In the genomic region with DNA sequence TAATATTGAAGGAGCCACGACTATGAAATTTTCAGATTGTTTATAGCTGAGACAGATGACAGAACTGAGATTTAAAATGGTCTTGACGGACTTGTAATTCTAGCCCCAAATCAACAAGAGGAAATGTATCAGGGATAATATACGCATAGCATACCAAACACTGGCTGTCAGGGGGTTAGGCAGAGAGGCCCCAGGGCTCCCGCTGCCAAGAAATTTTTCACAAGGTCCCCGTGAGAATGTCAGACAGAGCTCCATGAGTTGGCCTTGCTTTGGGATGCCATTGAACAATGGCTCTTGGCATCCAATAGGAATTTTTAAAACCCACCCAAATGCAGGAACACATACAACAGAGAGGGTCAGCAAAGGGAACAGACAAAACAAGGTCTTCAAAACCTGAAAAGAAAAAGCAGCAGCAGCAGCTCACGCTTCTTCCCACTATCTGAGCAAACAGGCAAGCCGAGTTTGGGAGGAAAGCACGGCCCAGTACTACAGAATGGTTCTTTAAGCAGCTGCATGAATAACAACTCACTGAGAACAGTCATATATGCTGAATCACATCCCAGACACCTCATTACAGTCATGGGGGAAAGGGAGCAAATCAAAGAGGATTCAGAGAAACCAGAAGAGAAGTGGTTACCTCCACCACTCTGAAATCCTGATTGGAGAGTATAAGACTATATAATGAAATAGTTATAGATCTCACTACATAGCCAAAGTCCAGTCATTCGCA, we compare ENCODE assay signal across 24 cellular contexts.
DNase-seq lines count a peak whose midpoint lies in the region; ATAC-seq, FAIRE-seq and TF ChIP-seq lines count a peak whose summit lies in the region.
"Had no signal": no experiment of that assay in that cellular context is flagged by ENCODE, and none has a peak within 500 bp of the region (broad histone marks: within the 10 kb centered on the region; RNA-seq: fewer than 3 reads in every experiment).

No MANE protein-coding gene starts in this region.

- no peak overlapping the region for H2BK5ac ChIP-seq in neuronal stem cell (ENCODE audit: low read length)

- no peaks in the 10 kb centered on the region for H3K79me1 ChIP-seq in neuronal stem cell (ENCODE audit: low read depth, low read length)

- peaks cover 3% of the 10 kb centered on the region; the same call in 1 of the 2 replicates for H3K9me2 ChIP-seq in GM23248 (ENCODE audit: insufficient read depth)

- H3K79me2 ChIP-seq in GM23248 (ENCODE audit: insufficient read depth), result no peaks in the 10 kb centered on the region

- H4K8ac ChIP-seq in neuronal stem cell (ENCODE audit: low read depth, low read length), result no peak overlapping the region

- 87 to 92% methylated on average over 9 of the region's 9 CpGs for WGBS in GM23248 (ENCODE audit: low coverage in 1 of 2, low lambda C conversion rate in 2 of 2, missing lambda C conversion rate in 2 of 2), 2 experiments
- WGBS in neuronal stem cell (ENCODE audit: extremely low coverage in 2 of 2, insufficient read length in 2 of 2, insufficient replicate concordance in 1 of 2), 2 donors, result no CpG with 5 or more reads among the region's 9 CpGs

- peaks cover 6% of the 10 kb centered on the region for H3F3A ChIP-seq in GM23248 (ENCODE audit: insufficient read depth)

- H3K4me1 ChIP-seq in GM23248 (ENCODE audit: insufficient read depth) (peaks cover 10% of the 10 kb centered on the region), neuronal stem cell (ENCODE audit: control insufficient read depth in 2 of 2, insufficient read depth in 1 of 2, low read depth in 1 of 2, low read length in 2 of 2) (peaks cover 0 to 7% of the 10 kb centered on the region in 2 donors), kidney (ENCODE audit: control insufficient read depth in 1 of 2, insufficient read depth in 1 of 2, low read depth in 1 of 2, low read length in 2 of 2) (no peaks in the 10 kb centered on the region), HAP-1 (peaks cover 4% of the 10 kb centered on the region; the same call in 1 of the 2 replicates)
- H3K4me1 ChIP-seq: vagina had no signal

- DNase-seq in GM23248 (peak; percentile 60), amniotic epithelial cell (ENCODE audit: low read depth) (peak; percentile 67), fibroblast of the aortic adventitia (ENCODE audit: low read depth) (peak; percentile 11), neuronal stem cell (ENCODE audit: low spot score) (no peak), kidney (no peak), HAP-1 (ENCODE audit: low spot score in 2 of 2) (no peak)
- no peak for DNase-seq in activated CD4-positive, alpha-beta T cell treated with anti-CD3 and anti-CD28 coated beads, Interleukin-2, amount 10 ng/mL, durations not matched to agents 24 days and 14 days
- DNase-seq: ACHN; activated CD4-positive, alpha-beta memory T cell treated with anti-CD3 and anti-CD28 coated beads for 36 hours; activated effector memory CD4-positive, alpha-beta T cell treated with anti-CD3 and anti-CD28 coated beads, Interleukin-2, amount 50 U/mL, for 16 hours; Kasumi-1; left ventricle myocardium superior; NCI-H1105 treated with DMSO at 0.1 percent for 48 hours; NCI-H2081; NCI-H446; SJCRH30; stimulated activated CD4-positive, alpha-beta T cell treated with anti-CD3 and anti-CD28 coated beads, Interleukin-15, amount 100 ng/mL, for 24 hours had no signal

- TF ChIP-seq CTCF in fibroblast of the aortic adventitia (IDR thresholded peaks at IDR 0.05; ENCODE audit: insufficient read depth, low read length) (no peak), kidney (IDR thresholded peaks at IDR 0.05; ENCODE audit: borderline replicate concordance, extremely low read depth, insufficient read depth) (no peak)

- no peak overlapping the region for H3K18ac ChIP-seq in neuronal stem cell (ENCODE audit: low read length)

- H3K9ac ChIP-seq in GM23248 (no peak overlapping the region), neuronal stem cell (ENCODE audit: low read depth, low read length, poor library complexity) (no peak overlapping the region), kidney (ENCODE audit: low read length in 2 of 2) (no peak overlapping the region)

- no peak overlapping the region for H3K27ac ChIP-seq in GM23248
- H3K27ac ChIP-seq in neuronal stem cell (replicated peaks; ENCODE audit: low read length), result no peak overlapping the region
- H3K27ac ChIP-seq in kidney (ENCODE audit: low read depth in 2 of 2, low read length in 2 of 2), result no peak overlapping the region
- H3K27ac ChIP-seq: C4-2B, SJCRH30, vagina had no signal

- no peak overlapping the region for H3K14ac ChIP-seq in neuronal stem cell (ENCODE audit: low read length)

- H3K4me2 ChIP-seq in GM23248 (ENCODE audit: unreplicated experiment) (no peak overlapping the region), neuronal stem cell (ENCODE audit: insufficient read depth, low read length, poor library complexity, severe bottlenecking) (no peak overlapping the region)
- H3K4me2 ChIP-seq: GM23338 had no signal

- H3K36me3 ChIP-seq in GM23248 (ENCODE audit: low read depth) (no peaks in the 10 kb centered on the region), neuronal stem cell (replicated peaks in 1 of 2; ENCODE audit: control insufficient read depth in 2 of 2, insufficient read depth in 2 of 2, low read length in 2 of 2) (no peaks in the 10 kb centered on the region), kidney (ENCODE audit: control insufficient read depth in 1 of 2, insufficient read depth in 2 of 2, low read length in 2 of 2) (no peaks in the 10 kb centered on the region), HAP-1 (replicated peaks) (no peaks in the 10 kb centered on the region)
- H3K36me3 ChIP-seq: SJCRH30, vagina had no signal

- H4K91ac ChIP-seq in neuronal stem cell (ENCODE audit: low read depth, low read length, poor library complexity), result no peak overlapping the region

- H3K4me3 ChIP-seq in GM23248 (no peak overlapping the region), fibroblast of the aortic adventitia (ENCODE audit: low read depth, low read length) (no peak overlapping the region), neuronal stem cell (ENCODE audit: low read length in 2 of 2) (no peak overlapping the region), kidney (ENCODE audit: low read length in 2 of 2) (no peak overlapping the region), HAP-1 (no peak overlapping the region)
- H3K4me3 ChIP-seq: GM12878, GM23338, SJCRH30, vagina had no signal

- no peak overlapping the region for H3K23ac ChIP-seq in neuronal stem cell (ENCODE audit: low read depth, low read length, poor library complexity)

- H3K4me3 Mint-ChIP-seq in activated CD4-positive, alpha-beta T cell treated with anti-CD3 and anti-CD28 coated beads, Interleukin-2, amount 10 ng/mL, durations not matched to agents 24 days and 14 days, result no peak overlapping the region
- H3K4me3 Mint-ChIP-seq: activated CD4-positive, alpha-beta memory T cell treated with anti-CD3 and anti-CD28 coated beads for 36 hours; GM23338 had no signal

- H2AFZ ChIP-seq in GM23248 (0 out of 2 replicates have a peak overlapping the region, but pooled peaks have one; percentile 6), neuronal stem cell (ENCODE audit: low read length) (peak overlapping the region; percentile 72)
- H2AFZ ChIP-seq: GM23338 had no signal

- H3K27me3 Mint-ChIP-seq in activated CD4-positive, alpha-beta T cell treated with anti-CD3 and anti-CD28 coated beads, Interleukin-2, amount 10 ng/mL, durations not matched to agents 24 days and 14 days, result no peaks in the 10 kb centered on the region
- H3K27me3 Mint-ChIP-seq: activated CD4-positive, alpha-beta memory T cell treated with anti-CD3 and anti-CD28 coated beads for 36 hours had no signal

- H2BK15ac ChIP-seq in neuronal stem cell (ENCODE audit: low read length), result no peak overlapping the region

- no peaks in the 10 kb centered on the region for H4K20me1 ChIP-seq in GM23248 (ENCODE audit: insufficient read depth)

- no peak overlapping the region for H3K27ac Mint-ChIP-seq in activated CD4-positive, alpha-beta T cell treated with anti-CD3 and anti-CD28 coated beads, Interleukin-2, amount 10 ng/mL, durations not matched to agents 24 days and 14 days
- H3K27ac Mint-ChIP-seq: activated CD4-positive, alpha-beta memory T cell treated with anti-CD3 and anti-CD28 coated beads for 36 hours; GM23338 had no signal

- no peak overlapping the region for H3K4ac ChIP-seq in neuronal stem cell (ENCODE audit: low read length)

- no peaks in the 10 kb centered on the region for H3K9me3 Mint-ChIP-seq in activated CD4-positive, alpha-beta T cell treated with anti-CD3 and anti-CD28 coated beads, Interleukin-2, amount 10 ng/mL, durations not matched to agents 24 days and 14 days
- H3K9me3 Mint-ChIP-seq: activated CD4-positive, alpha-beta memory T cell treated with anti-CD3 and anti-CD28 coated beads for 36 hours; GM23338 had no signal

- H2AK5ac ChIP-seq in neuronal stem cell (ENCODE audit: low read depth, low read length), result no peak overlapping the region

- ATAC-seq in HG02884 (IDR thresholded peaks at IDR 0.05; ENCODE audit: unreplicated experiment), result no peak
- ATAC-seq: esophagus mucosa, GM12878, GM23338, left ventricle myocardium superior, Panc1 had no signal

- no peaks in the 10 kb centered on the region for H3K36me3 Mint-ChIP-seq in activated CD4-positive, alpha-beta T cell treated with anti-CD3 and anti-CD28 coated beads, Interleukin-2, amount 10 ng/mL, durations not matched to agents 24 days and 14 days (ENCODE audit: low read depth)
- H3K36me3 Mint-ChIP-seq: activated CD4-positive, alpha-beta memory T cell treated with anti-CD3 and anti-CD28 coated beads for 36 hours had no signal

- no peaks in the 10 kb centered on the region for H3K9me3 ChIP-seq in GM23248 (ENCODE audit: low read depth)
- H3K9me3 ChIP-seq in neuronal stem cell (replicated peaks in 1 of 2; ENCODE audit: control insufficient read depth in 2 of 2, insufficient read depth in 1 of 2, low read depth in 1 of 2, low read length in 2 of 2), result no peaks in the 10 kb centered on the region
- no peaks in the 10 kb centered on the region for H3K9me3 ChIP-seq in kidney (ENCODE audit: control insufficient read depth in 1 of 2, low read length in 2 of 2)
- H3K9me3 ChIP-seq in HAP-1, result no peaks in the 10 kb centered on the region
- H3K9me3 ChIP-seq: SJCRH30, vagina had no signal

- H3K4me1 Mint-ChIP-seq in activated CD4-positive, alpha-beta T cell treated with anti-CD3 and anti-CD28 coated beads, Interleukin-2, amount 10 ng/mL, durations not matched to agents 24 days and 14 days, result no peaks in the 10 kb centered on the region

- in situ Hi-C loops in GM23248 (cut with MboI), result no loop called here
- in situ Hi-C loops in HAP-1 (cut with MboI; ENCODE audit: low sequenced_read_pairs), result no loop called here

- intact Hi-C loops in kidney (cut with DNase I), result no loop called here
- intact Hi-C loops in activated CD4-positive, alpha-beta T cell treated with anti-CD3 and anti-CD28 coated beads, Interleukin-2, amount 10 ng/mL, durations not matched to agents 24 days and 14 days (cut with micrococcal nuclease), result no loop called here

- FAIRE-seq in kidney (lab: Jason Lieb, UNC), result no peak
- FAIRE-seq: GM12878 had no signal

- H3K27me3 ChIP-seq in GM23248 (replicated peaks; ENCODE audit: insufficient read depth) (no peaks in the 10 kb centered on the region), neuronal stem cell (ENCODE audit: control insufficient read depth in 3 of 3, insufficient read depth in 3 of 3, low read depth in 1 of 3, low read length in 3 of 3) (no peaks in the 10 kb centered on the region), HAP-1 (ENCODE audit: low read depth) (no peaks in the 10 kb centered on the region)
- H3K27me3 ChIP-seq: SJCRH30, vagina had no signal

- no peak overlapping the region for H2BK12ac ChIP-seq in neuronal stem cell (ENCODE audit: low read length)

- H2BK120ac ChIP-seq in neuronal stem cell (ENCODE audit: low read depth, low read length), result no peak overlapping the region

Comparison
In these comparisons a context has a peak if more than half of its experiments do, and no peak if none do; other contexts are left out.
1. DNase-seq: peak in GM23248 (single experiment), amniotic epithelial cell (single experiment) and fibroblast of the aortic adventitia (single experiment); none in neuronal stem cell (single experiment), kidney (single experiment), activated CD4-positive, alpha-beta T cell treated with anti-CD3 and anti-CD28 coated beads, Interleukin-2, amount 10 ng/mL, durations not matched to agents 24 days and 14 days (single experiment) and HAP-1 (0 of 2).